In the genomic region with DNA sequence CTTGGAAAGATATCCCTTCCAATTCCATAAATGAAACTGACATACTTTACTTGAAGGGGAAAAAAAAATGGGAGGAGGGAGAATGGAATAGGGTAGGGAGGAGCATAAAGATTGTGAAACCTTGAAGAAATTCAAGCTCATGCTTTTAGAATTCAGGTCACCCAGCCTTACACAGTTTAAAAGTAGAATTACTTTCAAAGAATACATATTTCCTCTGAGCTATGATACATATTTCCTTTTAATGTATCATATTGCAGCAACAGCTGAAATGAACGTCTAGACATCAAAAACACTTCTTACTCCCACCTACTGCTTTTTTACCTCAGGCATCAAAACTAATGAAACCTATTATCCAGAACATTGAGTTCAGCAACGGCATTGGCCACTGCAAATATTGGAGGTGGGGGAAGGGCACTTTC, we compare ENCODE assay signal across 12 cellular contexts.
DNase-seq lines count a peak whose midpoint lies in the region; ATAC-seq and TF ChIP-seq lines count a peak whose summit lies in the region.
"Had no signal": no experiment of that assay in that cellular context is flagged by ENCODE, and none has a peak within 500 bp of the region (broad histone marks: within the 10 kb centered on the region; RNA-seq: fewer than 3 reads in every experiment).

No MANE protein-coding gene starts in this region.

- H2AFZ ChIP-seq in fibroblast of lung (ENCODE audit: low read length) (no peak overlapping the region), smooth muscle cell (ENCODE audit: low read depth) (no peak overlapping the region)

- H3K27ac ChIP-seq in fibroblast of lung (ENCODE audit: insufficient read depth, low read length) (no peak overlapping the region), smooth muscle cell (ENCODE audit: low read depth) (peak overlapping the region; percentile 73), esophagus squamous epithelium (peak overlapping the region in 1 of 4 donors; percentile 17)
- H3K27ac ChIP-seq: KMS-11 had no signal

- H3K4me3 Mint-ChIP-seq in activated naive CD4-positive, alpha-beta T cell treated with anti-CD3 and anti-CD28 coated beads, Interleukin-2, amount 50 U/mL, for 24 hours: peak overlapping the region; percentile 77

- WGBS in smooth muscle cell (ENCODE audit: low lambda C conversion rate): 21% methylated on average over 2 of the region's 2 CpGs
- 7 to 36% methylated on average over 2 of the region's 2 CpGs for WGBS in esophagus squamous epithelium, 2 donors

- H3K4me2 ChIP-seq in fibroblast of lung (ENCODE audit: extremely low read depth, insufficient read depth, low read length): peak overlapping the region; percentile 73
- peak overlapping the region; percentile 80 for H3K4me2 ChIP-seq in smooth muscle cell
- H3K4me2 ChIP-seq: KMS-11 had no signal

- DNase-seq in activated naive CD4-positive, alpha-beta T cell treated with anti-CD3 and anti-CD28 coated beads, Interleukin-2, amount 50 U/mL, for 16 hours: no peak
- DNase-seq in RPMI7951 (ENCODE audit: low read depth) (peak; percentile 9), fibroblast of lung (ENCODE audit: low read depth in 2 of 2) (peak; percentile 50 to 78), smooth muscle cell (lab: John Stamatoyannopoulos, UW; ENCODE audit: unreplicated experiment) (no peak), esophagus squamous epithelium (lab: John Stamatoyannopoulos, UW) (no peak)
- DNase-seq: activated effector memory CD4-positive, alpha-beta T cell treated with Interleukin-2 at 50 U/mL for 16 hours; Caco-2; head of caudate nucleus had no signal

- H3K27me3 ChIP-seq in fibroblast of lung (ENCODE audit: control insufficient read depth, insufficient read depth, low read length) (no peaks in the 10 kb centered on the region), smooth muscle cell (ENCODE audit: low read depth) (no peaks in the 10 kb centered on the region), esophagus squamous epithelium (no peaks in the 10 kb centered on the region)

- H3K79me2 ChIP-seq in fibroblast of lung (ENCODE audit: control insufficient read depth, insufficient read depth, low read length): peaks cover 76% of the 10 kb centered on the region
- H3K79me2 ChIP-seq in smooth muscle cell (ENCODE audit: low read depth): peaks cover 97% of the 10 kb centered on the region

- H3K4me1 Mint-ChIP-seq in activated naive CD4-positive, alpha-beta T cell treated with anti-CD3 and anti-CD28 coated beads, Interleukin-2, amount 50 U/mL, for 24 hours: peaks cover 73% of the 10 kb centered on the region

- no peaks in the 10 kb centered on the region for H3K9me3 Mint-ChIP-seq in activated naive CD4-positive, alpha-beta T cell treated with anti-CD3 and anti-CD28 coated beads, Interleukin-2, amount 50 U/mL, for 24 hours

- TF ChIP-seq CTCF in fibroblast of lung (conservative IDR thresholded peaks at IDR 0.05 in 1 of 2, IDR thresholded peaks at IDR 0.05 in 1 of 2; ENCODE audit: low read depth in 1 of 2, low read length in 2 of 2): no peak
- no peak for TF ChIP-seq CTCF in smooth muscle cell (IDR thresholded peaks at IDR 0.05; ENCODE audit: borderline replicate concordance, insufficient read depth, poor library complexity, severe bottlenecking)
- no peak for TF ChIP-seq CTCF in esophagus squamous epithelium (IDR thresholded peaks at IDR 0.05)

- TF ChIP-seq POLR2A in esophagus squamous epithelium (IDR thresholded peaks at IDR 0.05): no peak

- peak overlapping the region; percentile 84 for H3K27ac Mint-ChIP-seq in activated naive CD4-positive, alpha-beta T cell treated with anti-CD3 and anti-CD28 coated beads, Interleukin-2, amount 50 U/mL, for 24 hours

- H3K36me3 Mint-ChIP-seq in activated naive CD4-positive, alpha-beta T cell treated with anti-CD3 and anti-CD28 coated beads, Interleukin-2, amount 50 U/mL, for 24 hours: no peaks in the 10 kb centered on the region

- H3K9me3 ChIP-seq in fibroblast of lung (ENCODE audit: control insufficient read depth, insufficient read depth, low read depth, low read length): no peaks in the 10 kb centered on the region
- no peaks in the 10 kb centered on the region for H3K9me3 ChIP-seq in smooth muscle cell (replicated peaks; ENCODE audit: low read depth)
- H3K9me3 ChIP-seq in esophagus squamous epithelium: no peaks in the 10 kb centered on the region
- H3K9me3 ChIP-seq: Caco-2 had no signal

- H3K4me3 ChIP-seq in fibroblast of lung (replicated peaks in 1 of 4; ENCODE audit: control extremely low read depth in 1 of 4, insufficient read depth in 1 of 4, low read depth in 3 of 4, low read length in 4 of 4): peak overlapping the region in 2 of 4 experiments; percentile 5 to 38
- H3K4me3 ChIP-seq in smooth muscle cell: no peak overlapping the region
- no peak overlapping the region for H3K4me3 ChIP-seq in esophagus squamous epithelium

- peaks cover 13% of the 10 kb centered on the region for H3F3A ChIP-seq in smooth muscle cell (ENCODE audit: low read depth)

- intact Hi-C loops in esophagus squamous epithelium (cut with DNase I): no loop called here

- H3K4me1 ChIP-seq in fibroblast of lung (ENCODE audit: control insufficient read depth, extremely low read depth, insufficient read depth, low read length) (peaks cover 16% of the 10 kb centered on the region), smooth muscle cell (ENCODE audit: low read depth) (peaks cover 57% of the 10 kb centered on the region), esophagus squamous epithelium (peaks cover 17 to 67% (median 40%) of the 10 kb centered on the region in 3 donors)

- H4K20me1 ChIP-seq in fibroblast of lung (ENCODE audit: control insufficient read depth, extremely low read depth, insufficient read depth, low read length): peaks cover 9% of the 10 kb centered on the region
- H4K20me1 ChIP-seq in smooth muscle cell (ENCODE audit: low read depth): peaks cover 98% of the 10 kb centered on the region

- H3K9ac ChIP-seq in fibroblast of lung (ENCODE audit: insufficient read depth, low read length) (no peak overlapping the region), smooth muscle cell (ENCODE audit: low read depth) (peak overlapping the region; percentile 12)
- H3K9ac ChIP-seq: KMS-11 had no signal

- no peaks in the 10 kb centered on the region for H3K36me3 ChIP-seq in fibroblast of lung (ENCODE audit: control insufficient read depth, insufficient read depth, low read length)
- no peaks in the 10 kb centered on the region for H3K36me3 ChIP-seq in smooth muscle cell (ENCODE audit: low read depth)
- H3K36me3 ChIP-seq in esophagus squamous epithelium: no peaks in the 10 kb centered on the region

- ATAC-seq in HG03432 (IDR thresholded peaks at IDR 0.05; ENCODE audit: unreplicated experiment) (no peak), GM19463 (IDR thresholded peaks at IDR 0.05; ENCODE audit: unreplicated experiment) (no peak)

- H3K27me3 Mint-ChIP-seq in activated naive CD4-positive, alpha-beta T cell treated with anti-CD3 and anti-CD28 coated beads, Interleukin-2, amount 50 U/mL, for 24 hours: no peaks in the 10 kb centered on the region

Comparison
In these comparisons a context has a peak if more than half of its experiments do, and no peak if none do; other contexts are left out.
1. DNase-seq: peak in RPMI7951 (single experiment) and fibroblast of lung (2 of 2); none in activated naive CD4-positive, alpha-beta T cell treated with anti-CD3 and anti-CD28 coated beads, Interleukin-2, amount 50 U/mL, for 16 hours (single experiment), smooth muscle cell (single experiment) and esophagus squamous epithelium (single experiment).